ENCODE assay signal across 22 cellular contexts in the genomic region with DNA sequence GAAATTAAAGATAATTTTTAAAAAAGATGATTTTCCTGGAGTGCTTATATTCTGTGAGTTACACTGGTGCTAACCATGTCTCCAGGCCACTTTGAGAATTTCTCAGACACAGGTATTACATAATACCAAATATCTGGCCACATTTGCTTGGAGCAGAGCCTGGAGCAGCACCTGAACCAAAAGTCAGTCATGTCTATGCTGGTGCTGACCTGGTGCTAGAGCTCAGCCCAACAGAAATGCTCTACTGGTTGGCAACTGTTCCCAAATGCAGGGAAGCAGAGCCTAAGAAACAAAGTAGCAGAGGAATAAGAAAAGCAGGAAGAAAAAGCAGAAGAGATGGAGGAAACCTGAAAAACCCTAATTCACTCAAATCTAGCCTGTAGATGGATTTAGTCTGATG.
DNase-seq lines count a peak whose midpoint lies in the region; ATAC-seq and TF ChIP-seq lines count a peak whose summit lies in the region.
"Had no signal": no experiment of that assay in that cellular context is flagged by ENCODE, and none has a peak within 500 bp of the region (broad histone marks: within the 10 kb centered on the region; RNA-seq: fewer than 3 reads in every experiment).

No MANE protein-coding gene starts in this region.

- H2BK5ac ChIP-seq in mesenchymal stem cell (ENCODE audit: low read depth, low read length, poor library complexity, severe bottlenecking), result no peak overlapping the region

- H4K91ac ChIP-seq in mesenchymal stem cell (ENCODE audit: low read length), result no peak overlapping the region

- H3K79me1 ChIP-seq in mesenchymal stem cell (replicated peaks; ENCODE audit: low read length, poor library complexity, severe bottlenecking), result no peaks in the 10 kb centered on the region

- no peaks in the 10 kb centered on the region for H4K20me1 ChIP-seq in mammary epithelial cell (ENCODE audit: insufficient read depth, low read length)

- no peak overlapping the region for H3K23ac ChIP-seq in mesenchymal stem cell (ENCODE audit: low read length in 2 of 2)

- no peaks in the 10 kb centered on the region for H3K79me2 ChIP-seq in mammary epithelial cell (ENCODE audit: insufficient read depth, low read length)

- intact Hi-C loops in mammary epithelial cell (cut with micrococcal nuclease), result no loop called here

- H2BK15ac ChIP-seq in mesenchymal stem cell (ENCODE audit: low read depth, poor library complexity, severe bottlenecking), result no peak overlapping the region

- dilution Hi-C loops in mammary epithelial cell (cut with HindIII; ENCODE audit: low sequenced_read_pairs), result no loop called here

- TF ChIP-seq CTCF in mammary epithelial cell (conservative IDR thresholded peaks at IDR 0.05 in 1 of 2, IDR thresholded peaks at IDR 0.05 in 1 of 2; ENCODE audit: extremely low read depth in 1 of 2, insufficient read depth in 1 of 2, low read depth in 1 of 2, low read length in 2 of 2), result no peak
- no peak for TF ChIP-seq CTCF in gastroesophageal sphincter (IDR thresholded peaks at IDR 0.05)

- H3K18ac ChIP-seq in mesenchymal stem cell (ENCODE audit: low read depth in 1 of 2, low read length in 2 of 2), result no peak overlapping the region

- H3K4me3 ChIP-seq in mammary epithelial cell (replicated peaks in 1 of 3; ENCODE audit: insufficient read depth in 1 of 3, low read depth in 2 of 3, low read length in 3 of 3), result no peak overlapping the region
- H3K4me3 ChIP-seq in mesenchymal stem cell (ENCODE audit: insufficient read depth in 1 of 2, low read depth in 1 of 2, low read length in 2 of 2), result no peak overlapping the region
- H3K4me3 ChIP-seq in gastroesophageal sphincter, result no peak overlapping the region
- H3K4me3 ChIP-seq: SJCRH30 had no signal

- no peak overlapping the region for H3K9ac ChIP-seq in mammary epithelial cell (ENCODE audit: insufficient read depth, low read length)
- H3K9ac ChIP-seq in mesenchymal stem cell (ENCODE audit: low read length), result peak overlapping the region; percentile 22

- peak overlapping the region in 1 of 2 experiments; percentile 77 for H2BK12ac ChIP-seq in mesenchymal stem cell (ENCODE audit: low read length in 2 of 2)

- no peak overlapping the region for H2BK120ac ChIP-seq in mesenchymal stem cell (ENCODE audit: low read depth, low read length)

- H2AK5ac ChIP-seq in mesenchymal stem cell (ENCODE audit: low read length, severe bottlenecking), result no peak overlapping the region

- H3K4ac ChIP-seq in mesenchymal stem cell (ENCODE audit: low read depth in 1 of 2, low read length in 2 of 2), result no peak overlapping the region

- H3K36me3 ChIP-seq in mammary epithelial cell (ENCODE audit: insufficient read depth, low read length), result no peaks in the 10 kb centered on the region
- H3K36me3 ChIP-seq in mesenchymal stem cell (ENCODE audit: control insufficient read depth in 1 of 2, insufficient read depth in 2 of 2, low read depth in 1 of 2, low read length in 2 of 2), result no peaks in the 10 kb centered on the region
- no peaks in the 10 kb centered on the region for H3K36me3 ChIP-seq in gastroesophageal sphincter
- H3K36me3 ChIP-seq: SJCRH30 had no signal

- no peaks in the 10 kb centered on the region for H3K9me3 ChIP-seq in mammary epithelial cell (replicated peaks; ENCODE audit: insufficient read depth, low read length)
- no peaks in the 10 kb centered on the region for H3K9me3 ChIP-seq in mesenchymal stem cell (ENCODE audit: control insufficient read depth, low read length)
- peaks cover 0 to 6% (median 0%) of the 10 kb centered on the region in 3 donors for H3K9me3 ChIP-seq in gastroesophageal sphincter
- H3K9me3 ChIP-seq: SJCRH30 had no signal

- H3K27me3 ChIP-seq in mammary epithelial cell (ENCODE audit: insufficient read depth, low read length), result no peaks in the 10 kb centered on the region
- no peaks in the 10 kb centered on the region for H3K27me3 ChIP-seq in mesenchymal stem cell (ENCODE audit: control insufficient read depth in 1 of 2, insufficient read depth in 1 of 2, low read length in 2 of 2)
- no peaks in the 10 kb centered on the region for H3K27me3 ChIP-seq in gastroesophageal sphincter
- H3K27me3 ChIP-seq: SJCRH30 had no signal

- H3K27ac ChIP-seq in mammary epithelial cell (ENCODE audit: insufficient read depth, low read depth, low read length), result no peak overlapping the region
- H3K27ac ChIP-seq in mesenchymal stem cell (ENCODE audit: low read length, poor library complexity, severe bottlenecking), result peak overlapping the region; percentile 58
- H3K27ac ChIP-seq in gastroesophageal sphincter, result no peak overlapping the region
- H3K27ac ChIP-seq: C4-2B, HL-60, SJCRH30 had no signal

- H2AFZ ChIP-seq in mammary epithelial cell (ENCODE audit: low read depth, low read length) (no peak overlapping the region), mesenchymal stem cell (ENCODE audit: low read depth, low read length) (no peak overlapping the region)

- no peak for TF ChIP-seq EP300 in gastroesophageal sphincter (IDR thresholded peaks at IDR 0.05)

- ATAC-seq in gastroesophageal sphincter, result no peak

- H3K14ac ChIP-seq in mesenchymal stem cell (ENCODE audit: low read length in 2 of 2), result no peak overlapping the region

- in situ Hi-C loops in mammary epithelial cell (cut with MboI; ENCODE audit: low sequenced_read_pairs in 2 of 2), result no loop called here

- peaks cover 43% of the 10 kb centered on the region for H3K4me1 ChIP-seq in mammary epithelial cell (ENCODE audit: insufficient read depth, low read length)
- H3K4me1 ChIP-seq in mesenchymal stem cell (ENCODE audit: control insufficient read depth, insufficient read depth, low read depth, low read length), result peaks cover 11% of the 10 kb centered on the region
- no peaks in the 10 kb centered on the region for H3K4me1 ChIP-seq in gastroesophageal sphincter

- TF ChIP-seq POLR2A in gastroesophageal sphincter (IDR thresholded peaks at IDR 0.05), result no peak

- CTCF ChIA-PET in mammary epithelial cell (lab: Charles Lee; ENCODE audit: low non-redundant PET), result no interaction called here

- H3K4me2 ChIP-seq in mammary epithelial cell (ENCODE audit: insufficient read depth, low read depth, low read length), result no peak overlapping the region
- no peak overlapping the region for H3K4me2 ChIP-seq in mesenchymal stem cell (ENCODE audit: low read length, poor library complexity, severe bottlenecking)

- H4K8ac ChIP-seq in mesenchymal stem cell (ENCODE audit: low read length), result no peak overlapping the region

- BruUV-seq in mammary epithelial cell (replicated peaks; lab: Mats Ljungman, UMichigan), result no TSS peak

- peak; percentile 38 for DNase-seq in ELF-1 (ENCODE audit: low read depth, low spot score)
- peak; percentile 74 for DNase-seq in M059J (ENCODE audit: low read depth)
- peak; percentile 39 for DNase-seq in mammary epithelial cell
- no peak for DNase-seq in mesenchymal stem cell
- no peak for DNase-seq in NCI-H2029 (lab: John Stamatoyannopoulos, UW)
- no peak for DNase-seq in HuH-7 (ENCODE audit: low spot score)
- DNase-seq in NCI-H187 (lab: John Stamatoyannopoulos, UW), result no peak
- DNase-seq: Calu3; CD8-positive, alpha-beta memory T cell; GDM1; H9; NCI-H1694; NCI-H2107; NCI-H2227 treated with DMSO at 0.1 percent for 48 hours; NCI-H510A; NCI-H748 treated with DMSO at 0.1 percent for 48 hours; NK-92 treated with Interleukin-12 subunit alpha and Interleukin-12 subunit beta, amount 100 ng/mL, for 24 hours; SJCRH30; T-helper 1 cell had no signal

Comparison
In these comparisons a context has a peak if more than half of its experiments do, and no peak if none do; other contexts are left out.
1. DNase-seq: peak in ELF-1 (single experiment), M059J (single experiment) and mammary epithelial cell (single experiment); none in mesenchymal stem cell (single experiment), NCI-H2029 (single experiment), HuH-7 (single experiment) and NCI-H187 (0 of 2).